20 cellular contexts compared by ENCODE assay signal in the genomic region with DNA sequence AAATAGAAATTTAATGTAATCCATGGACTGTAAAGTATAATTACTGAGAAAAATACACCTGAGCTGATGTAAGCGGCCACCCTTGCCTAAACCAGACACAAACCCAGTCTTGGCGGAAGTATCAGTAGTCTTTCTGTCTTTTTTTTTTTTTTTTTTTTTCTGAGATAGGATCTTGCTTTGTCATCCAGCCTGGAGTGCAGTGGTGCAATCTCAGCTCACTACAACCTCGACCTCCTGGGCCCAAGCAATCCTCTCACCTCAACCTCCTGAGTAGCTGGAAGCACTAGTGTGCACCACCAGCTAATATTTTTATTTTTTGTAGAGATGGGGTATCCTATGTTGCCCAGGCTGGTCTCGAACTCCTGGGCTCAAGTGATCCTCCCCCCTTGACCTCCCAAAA. TPM values are rescaled to one million over a fixed set of nuclear protein-coding genes. Genes with fewer than 3 reads are reported as not detected.
A peak's percentile ranks its signal among the peaks of the same experiment; 100 is the strongest.
DNase-seq lines count a peak whose midpoint lies in the region; ATAC-seq and TF ChIP-seq lines count a peak whose summit lies in the region.
"Had no signal": no experiment of that assay in that cellular context is flagged by ENCODE, and none has a peak within 500 bp of the region (broad histone marks: within the 10 kb centered on the region; RNA-seq: fewer than 3 reads in every experiment).

No MANE protein-coding gene starts in this region.

- DNase-seq in CD4-positive, CD25-positive, alpha-beta regulatory T cell = peak in 2 of 3 donors; percentile 50 to 71
- DNase-seq in CD8-positive, alpha-beta T cell = peak in 1 of 7 experiments; percentile 52
- DNase-seq in T-helper 2 cell treated with Interferon-gamma antibody and Interleukin-4, amounts not matched to agents 5 μg/mL and 100 μg/mL, for 36 hours (ENCODE audit: low spot score) = no peak
- DNase-seq in central memory CD8-positive, alpha-beta T cell (ENCODE audit: low spot score in 2 of 2) = no peak
- no peak for DNase-seq in COLO829 (ENCODE audit: low spot score)
- DNase-seq in A172 (ENCODE audit: low spot score) = no peak
- DNase-seq: anterior cingulate cortex, colonic mucosa, gastrocnemius medialis, GM23248, Kasumi-1, NCI-H146, NCI-H345 had no signal

- CTCF ChIA-PET in CD8-positive, alpha-beta T cell (lab: Charles Lee) = interaction anchor here (0.9 to 6.5 kb wide), 8 partner anchors 12 to 188 kb away, joined by 4 to 50 read pairs (median 6); a partner anchor contains a TSS

- H3K9me3 Mint-ChIP-seq in CD4-positive, CD25-positive, alpha-beta regulatory T cell = peaks cover 0 to 2% (median 0%) of the 10 kb centered on the region in 7 donors
- H3K9me3 Mint-ChIP-seq in CD8-positive, alpha-beta T cell = no peaks in the 10 kb centered on the region
- no peaks in the 10 kb centered on the region for H3K9me3 Mint-ChIP-seq in T-helper 2 cell treated with Interferon-gamma antibody and Interleukin-4, amounts not matched to agents 5 μg/mL and 100 μg/mL, for 36 hours
- H3K9me3 Mint-ChIP-seq in central memory CD8-positive, alpha-beta T cell = no peaks in the 10 kb centered on the region

- peak overlapping the region; percentile 70 to 86 (median 74) for H3K4me3 Mint-ChIP-seq in CD4-positive, CD25-positive, alpha-beta regulatory T cell
- peak overlapping the region; percentile 45 for H3K4me3 Mint-ChIP-seq in CD8-positive, alpha-beta T cell
- H3K4me3 Mint-ChIP-seq in T-helper 2 cell treated with Interferon-gamma antibody and Interleukin-4, amounts not matched to agents 5 μg/mL and 100 μg/mL, for 36 hours = peak overlapping the region; percentile 25
- no peak overlapping the region for H3K4me3 Mint-ChIP-seq in central memory CD8-positive, alpha-beta T cell

- peaks cover 4% of the 10 kb centered on the region for H3K27me3 Mint-ChIP-seq in CD4-positive, CD25-positive, alpha-beta regulatory T cell
- H3K27me3 Mint-ChIP-seq in CD8-positive, alpha-beta T cell (ENCODE audit: low read depth) = no peaks in the 10 kb centered on the region
- H3K27me3 Mint-ChIP-seq in T-helper 2 cell treated with Interferon-gamma antibody and Interleukin-4, amounts not matched to agents 5 μg/mL and 100 μg/mL, for 36 hours (ENCODE audit: low read depth) = no peaks in the 10 kb centered on the region
- no peaks in the 10 kb centered on the region for H3K27me3 Mint-ChIP-seq in central memory CD8-positive, alpha-beta T cell

- H3K4me3 ChIP-seq in CD4-positive, CD25-positive, alpha-beta regulatory T cell (ENCODE audit: low read depth, low read length) = peak overlapping the region; percentile 54
- no peak overlapping the region for H3K4me3 ChIP-seq in CD8-positive, alpha-beta T cell (ENCODE audit: low read depth, low read length)
- H3K4me3 ChIP-seq: BLaER1 treated with 17β-estradiol and CSF1 and Interleukin-3, amounts not matched to agents 10 nM and 100 nM; colonic mucosa; gastrocnemius medialis; GM23248; psoas muscle; SJSA1; suprapubic skin had no signal

- H3K4me1 Mint-ChIP-seq in CD4-positive, CD25-positive, alpha-beta regulatory T cell = peaks cover 16 to 96% (median 73%) of the 10 kb centered on the region in 4 donors
- peaks cover 89% of the 10 kb centered on the region for H3K4me1 Mint-ChIP-seq in CD8-positive, alpha-beta T cell (ENCODE audit: low read depth)
- peaks cover 76% of the 10 kb centered on the region for H3K4me1 Mint-ChIP-seq in T-helper 2 cell treated with Interferon-gamma antibody and Interleukin-4, amounts not matched to agents 5 μg/mL and 100 μg/mL, for 36 hours (ENCODE audit: low read depth)
- H3K4me1 Mint-ChIP-seq in central memory CD8-positive, alpha-beta T cell = peaks cover 77% of the 10 kb centered on the region

- peaks cover 70% of the 10 kb centered on the region for H3K4me1 ChIP-seq in CD4-positive, CD25-positive, alpha-beta regulatory T cell (ENCODE audit: control insufficient read depth, insufficient read depth, low read length, poor library complexity, severe bottlenecking)
- peaks cover 74% of the 10 kb centered on the region for H3K4me1 ChIP-seq in CD8-positive, alpha-beta T cell (ENCODE audit: insufficient read depth, low read length)
- H3K4me1 ChIP-seq: colonic mucosa, gastrocnemius medialis, psoas muscle, SJSA1 had no signal

- H3K27ac ChIP-seq in CD4-positive, CD25-positive, alpha-beta regulatory T cell (ENCODE audit: insufficient read depth, low read length, poor library complexity, severe bottlenecking) = peak overlapping the region; percentile 77
- peak overlapping the region; percentile 81 for H3K27ac ChIP-seq in CD8-positive, alpha-beta T cell (ENCODE audit: low read depth, low read length)
- H3K27ac ChIP-seq: gastrocnemius medialis, GM23248, psoas muscle, SJSA1, suprapubic skin had no signal

- no peaks in the 10 kb centered on the region for H3K36me3 Mint-ChIP-seq in CD4-positive, CD25-positive, alpha-beta regulatory T cell
- H3K36me3 Mint-ChIP-seq in CD8-positive, alpha-beta T cell = no peaks in the 10 kb centered on the region
- H3K36me3 Mint-ChIP-seq in T-helper 2 cell treated with Interferon-gamma antibody and Interleukin-4, amounts not matched to agents 5 μg/mL and 100 μg/mL, for 36 hours (ENCODE audit: low read depth) = peaks cover 3% of the 10 kb centered on the region
- peaks cover 20% of the 10 kb centered on the region for H3K36me3 Mint-ChIP-seq in central memory CD8-positive, alpha-beta T cell (ENCODE audit: insufficient read depth)

- H3K27me3 ChIP-seq in CD4-positive, CD25-positive, alpha-beta regulatory T cell (ENCODE audit: control insufficient read depth, insufficient read depth, low read length) = no peaks in the 10 kb centered on the region
- H3K27me3 ChIP-seq in CD8-positive, alpha-beta T cell (ENCODE audit: insufficient read depth, low read length) = no peaks in the 10 kb centered on the region
- H3K27me3 ChIP-seq: BLaER1 treated with 17β-estradiol and CSF1 and Interleukin-3, amounts not matched to agents 10 nM and 100 nM; colonic mucosa; gastrocnemius medialis; SJSA1; suprapubic skin had no signal

- no peaks in the 10 kb centered on the region for H3K36me3 ChIP-seq in CD4-positive, CD25-positive, alpha-beta regulatory T cell (ENCODE audit: control insufficient read depth, insufficient read depth, low read length)
- H3K36me3 ChIP-seq in CD8-positive, alpha-beta T cell (ENCODE audit: insufficient read depth, low read length) = no peaks in the 10 kb centered on the region
- H3K36me3 ChIP-seq: BLaER1 treated with 17β-estradiol and CSF1 and Interleukin-3, amounts not matched to agents 10 nM and 100 nM; colonic mucosa; gastrocnemius medialis; SJSA1; suprapubic skin had no signal

- peak in 1 of 2 donors; percentile 14 for ATAC-seq in CD4-positive, CD25-positive, alpha-beta regulatory T cell (ENCODE audit: low read depth in 2 of 2)
- peak; percentile 15 for ATAC-seq in CD8-positive, alpha-beta T cell
- no peak for ATAC-seq in central memory CD8-positive, alpha-beta T cell (replicated peaks; ENCODE audit: extremely low read depth, poor library complexity, severe bottlenecking)
- ATAC-seq in HG03135 (IDR thresholded peaks at IDR 0.05; ENCODE audit: unreplicated experiment) = no peak
- ATAC-seq: gastrocnemius medialis, psoas muscle had no signal

- no peak for TF ChIP-seq CTCF in CD8-positive, alpha-beta T cell (IDR thresholded peaks at IDR 0.05)

- POLR2A ChIA-PET in CD8-positive, alpha-beta T cell (lab: Charles Lee) = interaction anchor here (0.6 to 5.3 kb wide), 4 partner anchors 8 to 93 kb away, joined by 3 to 110 read pairs (median 6); a partner anchor contains a TSS

- peak overlapping the region; percentile 94 to 100 (median 99) for H3K27ac Mint-ChIP-seq in CD4-positive, CD25-positive, alpha-beta regulatory T cell
- peak overlapping the region; percentile 97 for H3K27ac Mint-ChIP-seq in CD8-positive, alpha-beta T cell
- peak overlapping the region; percentile 55 for H3K27ac Mint-ChIP-seq in T-helper 2 cell treated with Interferon-gamma antibody and Interleukin-4, amounts not matched to agents 5 μg/mL and 100 μg/mL, for 36 hours
- peak overlapping the region; percentile 99 for H3K27ac Mint-ChIP-seq in central memory CD8-positive, alpha-beta T cell (ENCODE audit: low read depth)

- H3K9me3 ChIP-seq in CD4-positive, CD25-positive, alpha-beta regulatory T cell (ENCODE audit: control insufficient read depth in 2 of 2, low read length in 2 of 2) = no peaks in the 10 kb centered on the region
- no peaks in the 10 kb centered on the region for H3K9me3 ChIP-seq in CD8-positive, alpha-beta T cell (ENCODE audit: low read length)
- H3K9me3 ChIP-seq: BLaER1 treated with 17β-estradiol and CSF1 and Interleukin-3, amounts not matched to agents 10 nM and 100 nM; colonic mucosa; gastrocnemius medialis; psoas muscle; SJSA1; suprapubic skin had no signal

- intact Hi-C loops in CD8-positive, alpha-beta T cell (cut with DNase I, micrococcal nuclease) = loop anchor here in 1 of 2 experiments (1.0 to 5.0 kb wide), 2 partner anchors 14 to 36 kb away; no protein-coding TSS in a partner anchor

RNA-seq across cellular contexts. Expression of a gene that starts 5.5 kb away (rescaled TPM):
- 4.8 TPM for total RNA-seq in CD4-positive, CD25-positive, alpha-beta regulatory T cell
- polyA plus RNA-seq in CD4-positive, CD25-positive, alpha-beta regulatory T cell = 10 to 100 TPM in 1 of 4 donors, 1 to 10 TPM in 3; 3.3 to 10.7 (median 6.0) TPM
- total RNA-seq in CD8-positive, alpha-beta T cell = 1 to 10 TPM; 7.6 to 8.0 TPM
- total RNA-seq in A172 (2014; rRNA removed; shearing (Covaris generic)) = 0.02 TPM in 1 of 2 replicates, not detected in the other
- total RNA-seq: Daoy, gastrocnemius medialis, GM23248, lower leg skin, SJSA1, suprapubic skin had no signal
- polyA plus RNA-seq: GM23248 had no signal

RNA-seq across cellular contexts. Expression of a gene that starts 47.5 kb away (rescaled TPM):
- 229 TPM for total RNA-seq in CD4-positive, CD25-positive, alpha-beta regulatory T cell
- polyA plus RNA-seq in CD4-positive, CD25-positive, alpha-beta regulatory T cell = 1 to 10 TPM; 2.1 to 4.1 (median 3.1) TPM
- total RNA-seq in CD8-positive, alpha-beta T cell = 100 to 1,000 TPM; 437 to 439 TPM
- total RNA-seq in A172 (2014; rRNA removed; shearing (Covaris generic)) = 7.2 and 17.2 TPM in 2 replicates

Comparison
In these comparisons a context has a peak if more than half of its experiments do, and no peak if none do; other contexts are left out.
1. DNase-seq: peak in CD4-positive, CD25-positive, alpha-beta regulatory T cell (2 of 3); none in T-helper 2 cell treated with Interferon-gamma antibody and Interleukin-4, amounts not matched to agents 5 μg/mL and 100 μg/mL, for 36 hours (single experiment), central memory CD8-positive, alpha-beta T cell (0 of 2), COLO829 (single experiment) and A172 (single experiment).
2. RNA of a gene that starts 47.5 kb away (total RNA-seq): 437 to 439 TPM in CD8-positive, alpha-beta T cell and 229 TPM in CD4-positive, CD25-positive, alpha-beta regulatory T cell (single experiment); 7.2 to 17.2 TPM in A172; every median in the first group is over 10 times any median in the second.
3. Peak in every context shown above with its lines, with median percentiles within 50 percentile points of each other: H3K27ac Mint-ChIP-seq.